Comparison of ENCODE assay signal across 26 cellular contexts in genomic region chr2:58156780-58157179, GRCh38.
DNase-seq lines count a peak whose midpoint lies in the region; TF ChIP-seq lines count a peak whose summit lies in the region.
"Had no signal": no experiment of that assay in that cellular context is flagged by ENCODE, and none has a peak within 500 bp of the region (broad histone marks: within the 10 kb centered on the region; RNA-seq: fewer than 3 reads in every experiment).

No MANE protein-coding gene starts in this region.

- TF ChIP-seq CTCF in chondrocyte (IDR thresholded peaks at IDR 0.05) = no peak

- no peaks in the 10 kb centered on the region for H3K9me3 Mint-ChIP-seq in chondrocyte (ENCODE audit: low read depth)

- in situ Hi-C loops in HAP-1 (cut with MboI; ENCODE audit: low sequenced_read_pairs) = no loop called here

- H3K4me3 Mint-ChIP-seq in chondrocyte (ENCODE audit: unreplicated experiment) = no peak overlapping the region
- H3K4me3 Mint-ChIP-seq: B cell, T-cell had no signal

- H3K4me3 ChIP-seq in HAP-1 = no peak overlapping the region
- H3K4me3 ChIP-seq: dorsolateral prefrontal cortex, hepatocyte, prostate gland, suprapubic skin, uterus had no signal

- no peaks in the 10 kb centered on the region for H3K27me3 ChIP-seq in HAP-1 (ENCODE audit: low read depth)
- H3K27me3 ChIP-seq: dorsolateral prefrontal cortex, foreskin keratinocyte, hepatocyte, suprapubic skin, uterus had no signal

- H3K9me3 ChIP-seq in HAP-1 = no peaks in the 10 kb centered on the region
- H3K9me3 ChIP-seq: prostate gland, suprapubic skin, uterus had no signal

- H3K36me3 Mint-ChIP-seq in chondrocyte (ENCODE audit: low read depth) = peaks cover 19% of the 10 kb centered on the region

- no peak overlapping the region for H3K27ac Mint-ChIP-seq in chondrocyte (ENCODE audit: unreplicated experiment)
- H3K27ac Mint-ChIP-seq: B cell, T-cell had no signal

- H3K4me1 ChIP-seq in HAP-1 = peaks cover 9% of the 10 kb centered on the region
- H3K4me1 ChIP-seq: prostate gland, suprapubic skin, uterus had no signal

- no peaks in the 10 kb centered on the region for H3K27me3 Mint-ChIP-seq in chondrocyte (ENCODE audit: low read depth)
- H3K27me3 Mint-ChIP-seq: B cell, T-cell had no signal

- DNase-seq in GM03348 (ENCODE audit: low spot score) (peak; percentile 54), RPMI7951 (ENCODE audit: low read depth) (peak; percentile 32), foreskin melanocyte (peak; percentile 12), HAP-1 (ENCODE audit: low spot score in 2 of 2) (no peak), chondrocyte (ENCODE audit: low spot score) (no peak), COLO668 (lab: John Stamatoyannopoulos, UW; ENCODE audit: unreplicated experiment) (no peak), NOMO-1 treated with DMSO at 0.1 percent for 48 hours (lab: John Stamatoyannopoulos, UW; ENCODE audit: unreplicated experiment) (no peak)
- DNase-seq: activated CD4-positive, alpha-beta T cell treated with anti-CD3 and anti-CD28 coated beads for 1 hour; activated gamma-delta T cell treated with Interleukin-2 at 50 U/mL for 16 hours; activated T-cell treated with anti-CD3 and anti-CD28 coated beads, Interleukin-2, amount 50 U/mL, for 1 hour; central memory CD4-positive, alpha-beta T cell; dorsolateral prefrontal cortex; foreskin keratinocyte; NCI-H1048; NCI-H1930; NCI-H2227 treated with DMSO at 0.1 percent for 48 hours; NCI-H748 treated with DMSO at 0.1 percent for 48 hours; OCI-M1; SHP77; stimulated activated CD4-positive, alpha-beta T cell treated with anti-CD3 and anti-CD28 coated beads, Interleukin-1b, Interleukin-23, amount 100 ng/mL, for 48 hours; T-cell; uterus had no signal

- H3K4me1 Mint-ChIP-seq in chondrocyte (ENCODE audit: low read depth) = peaks cover 16% of the 10 kb centered on the region
- H3K4me1 Mint-ChIP-seq: B cell, T-cell had no signal

- H3K36me3 ChIP-seq in HAP-1 (replicated peaks) = peaks cover 28% of the 10 kb centered on the region
- H3K36me3 ChIP-seq: prostate gland, uterus had no signal

Comparison
In these comparisons a context has a peak if more than half of its experiments do, and no peak if none do; other contexts are left out.
1. DNase-seq: peak in GM03348 (single experiment), RPMI7951 (single experiment) and foreskin melanocyte (single experiment); none in HAP-1 (0 of 2), chondrocyte (single experiment), COLO668 (single experiment) and NOMO-1 treated with DMSO at 0.1 percent for 48 hours (single experiment).